20 cellular contexts compared by ENCODE assay signal in genomic region chr10:119713744-119714483, GRCh38. TPM values are rescaled to one million over a fixed set of nuclear protein-coding genes. Genes with fewer than 3 reads are reported as not detected.
DNase-seq lines count a peak whose midpoint lies in the region; TF ChIP-seq lines count a peak whose summit lies in the region.
"Had no signal": no experiment of that assay in that cellular context is flagged by ENCODE, and none has a peak within 500 bp of the region (broad histone marks: within the 10 kb centered on the region; RNA-seq: fewer than 3 reads in every experiment).

No MANE protein-coding gene starts in this region.

- no peaks in the 10 kb centered on the region for H4K20me1 ChIP-seq in neural progenitor cell (ENCODE audit: low read depth)

- no peak overlapping the region for H3K4me3 ChIP-seq in fibroblast of the aortic adventitia (ENCODE audit: low read depth, low read length)
- no peak overlapping the region for H3K4me3 ChIP-seq in neural progenitor cell
- H3K4me3 ChIP-seq in esophagus squamous epithelium = no peak overlapping the region
- H3K4me3 ChIP-seq: breast epithelium, coronary artery had no signal

- DNase-seq in activated CD4-positive, alpha-beta T cell treated with anti-CD3 and anti-CD28 coated beads, Interleukin-2, amount 10 ng/mL, durations not matched to agents 24 days and 14 days = no peak
- no peak for DNase-seq in activated CD4-positive, alpha-beta T cell treated with anti-CD3 and anti-CD28 coated beads for 1 hour
- DNase-seq in fibroblast of the aortic adventitia (ENCODE audit: low read depth) (peak; percentile 19), neural progenitor cell (ENCODE audit: low spot score) (no peak), esophagus squamous epithelium (lab: John Stamatoyannopoulos, UW) (no peak), SK-N-DZ (ENCODE audit: low spot score) (no peak)
- no peak for DNase-seq in activated T-cell treated with anti-CD3 and anti-CD28 coated beads, Interleukin-2, amount 50 U/mL, for 1 hour
- no peak for DNase-seq in NK-92 treated with Interleukin-12 subunit alpha and Interleukin-12 subunit beta, amount 100 ng/mL, for 24 hours (lab: John Stamatoyannopoulos, UW)
- DNase-seq: activated CD4-positive, alpha-beta memory T cell treated with anti-CD3 and anti-CD28 coated beads, Interleukin-2, amount 10 ng/mL, durations not matched to agents 7 days and 5 days; activated CD4-positive, CD25-positive, alpha-beta regulatory T cell; C1 segment of cervical spinal cord; NCI-H1417 treated with DMSO at 0.1 percent for 48 hours; NCI-H2171; NCI-H526 treated with DMSO at 0.1 percent for 48 hours; T-helper 9 cell had no signal

- H3K27ac ChIP-seq in neural progenitor cell (no peak overlapping the region), esophagus squamous epithelium (no peak overlapping the region)
- H3K27ac ChIP-seq: breast epithelium, coronary artery, neutrophil, RWPE1 had no signal

- peaks cover 16% of the 10 kb centered on the region for H3K36me3 Mint-ChIP-seq in activated CD4-positive, alpha-beta T cell treated with anti-CD3 and anti-CD28 coated beads, Interleukin-2, amount 10 ng/mL, durations not matched to agents 24 days and 14 days (ENCODE audit: low read depth)
- H3K36me3 Mint-ChIP-seq in neural progenitor cell = no peaks in the 10 kb centered on the region
- H3K36me3 Mint-ChIP-seq: type B pancreatic cell had no signal

- H3K4me3 Mint-ChIP-seq in activated CD4-positive, alpha-beta T cell treated with anti-CD3 and anti-CD28 coated beads, Interleukin-2, amount 10 ng/mL, durations not matched to agents 24 days and 14 days = no peak overlapping the region
- H3K4me3 Mint-ChIP-seq in neural progenitor cell = peak overlapping the region; percentile 30
- H3K4me3 Mint-ChIP-seq: activated CD4-positive, alpha-beta memory T cell treated with anti-CD3 and anti-CD28 coated beads, Interleukin-2, amount 10 ng/mL, durations not matched to agents 7 days and 5 days; type B pancreatic cell had no signal

- intact Hi-C loops in activated CD4-positive, alpha-beta T cell treated with anti-CD3 and anti-CD28 coated beads, Interleukin-2, amount 10 ng/mL, durations not matched to agents 24 days and 14 days (cut with micrococcal nuclease) = no loop called here
- intact Hi-C loops in esophagus squamous epithelium (cut with DNase I) = no loop called here

- no peaks in the 10 kb centered on the region for H3K27me3 ChIP-seq in neural progenitor cell
- H3K27me3 ChIP-seq in esophagus squamous epithelium = no peaks in the 10 kb centered on the region
- H3K27me3 ChIP-seq: breast epithelium, neutrophil had no signal

- H3K9me3 ChIP-seq in neural progenitor cell (ENCODE audit: low read depth) (no peaks in the 10 kb centered on the region), esophagus squamous epithelium (no peaks in the 10 kb centered on the region)
- H3K9me3 ChIP-seq: breast epithelium, neutrophil had no signal

- TF ChIP-seq POLR2A in esophagus squamous epithelium (IDR thresholded peaks at IDR 0.05) = no peak

- no peaks in the 10 kb centered on the region for H3K36me3 ChIP-seq in neural progenitor cell
- no peaks in the 10 kb centered on the region for H3K36me3 ChIP-seq in esophagus squamous epithelium
- H3K36me3 ChIP-seq: breast epithelium, neutrophil had no signal

- no peaks in the 10 kb centered on the region for H3K79me2 ChIP-seq in neural progenitor cell (ENCODE audit: low read depth)

- peaks cover 19% of the 10 kb centered on the region for H3K9me3 Mint-ChIP-seq in activated CD4-positive, alpha-beta T cell treated with anti-CD3 and anti-CD28 coated beads, Interleukin-2, amount 10 ng/mL, durations not matched to agents 24 days and 14 days
- H3K9me3 Mint-ChIP-seq in neural progenitor cell = peaks cover 7% of the 10 kb centered on the region
- H3K9me3 Mint-ChIP-seq: type B pancreatic cell had no signal

- H2AFZ ChIP-seq in neural progenitor cell (replicated peaks) = no peak overlapping the region

- peaks cover 17% of the 10 kb centered on the region for H3K4me1 ChIP-seq in neural progenitor cell
- peaks cover 0 to 6% (median 0%) of the 10 kb centered on the region in 3 donors for H3K4me1 ChIP-seq in esophagus squamous epithelium
- H3K4me1 ChIP-seq: breast epithelium had no signal

- TF ChIP-seq CTCF in fibroblast of the aortic adventitia (IDR thresholded peaks at IDR 0.05; ENCODE audit: insufficient read depth, low read length) (no peak), neural progenitor cell (IDR thresholded peaks at IDR 0.05) (no peak), esophagus squamous epithelium (IDR thresholded peaks at IDR 0.05) (no peak)

- peaks cover 17% of the 10 kb centered on the region for H3F3A ChIP-seq in neural progenitor cell (ENCODE audit: low read depth)

- WGBS in esophagus squamous epithelium, 2 donors = 49 to 58% methylated on average over 5 to 7 of the region's 7 CpGs

- H3K4me2 ChIP-seq in neural progenitor cell = no peak overlapping the region

- peaks cover 3% of the 10 kb centered on the region for H3K27me3 Mint-ChIP-seq in activated CD4-positive, alpha-beta T cell treated with anti-CD3 and anti-CD28 coated beads, Interleukin-2, amount 10 ng/mL, durations not matched to agents 24 days and 14 days
- peaks cover 2% of the 10 kb centered on the region for H3K27me3 Mint-ChIP-seq in neural progenitor cell (ENCODE audit: insufficient read depth, low read depth)
- H3K27me3 Mint-ChIP-seq: type B pancreatic cell had no signal

- H3K4me1 Mint-ChIP-seq in activated CD4-positive, alpha-beta T cell treated with anti-CD3 and anti-CD28 coated beads, Interleukin-2, amount 10 ng/mL, durations not matched to agents 24 days and 14 days = peaks cover 14% of the 10 kb centered on the region
- peaks cover 29% of the 10 kb centered on the region for H3K4me1 Mint-ChIP-seq in neural progenitor cell

- peak overlapping the region; percentile 23 for H3K27ac Mint-ChIP-seq in activated CD4-positive, alpha-beta T cell treated with anti-CD3 and anti-CD28 coated beads, Interleukin-2, amount 10 ng/mL, durations not matched to agents 24 days and 14 days
- H3K27ac Mint-ChIP-seq in neural progenitor cell = peak overlapping the region; percentile 26
- H3K27ac Mint-ChIP-seq: activated CD4-positive, alpha-beta memory T cell treated with anti-CD3 and anti-CD28 coated beads, Interleukin-2, amount 10 ng/mL, durations not matched to agents 7 days and 5 days; type B pancreatic cell had no signal

- H3K9ac ChIP-seq in neural progenitor cell = no peak overlapping the region

RNA-seq across cellular contexts. Expression of gene INPP5F, which starts 11.9 kb away (rescaled TPM):
- total RNA-seq in activated CD4-positive, alpha-beta T cell treated with anti-CD3 and anti-CD28 coated beads, Interleukin-2, amount 10 ng/mL, durations not matched to agents 24 days and 14 days = 18.1 and 18.3 TPM in 2 replicates
- total RNA-seq in fibroblast of the aortic adventitia (ENCODE audit: low replicate concordance) = 14.1 and 22.2 TPM in 2 replicates
- 125 and 167 TPM in 2 replicates for total RNA-seq in neural progenitor cell (ENCODE audit: low replicate concordance)
- total RNA-seq in esophagus squamous epithelium = 10 to 100 TPM in 2 of 4 donors, 1 to 10 TPM in 2; 5.3 to 11.4 (median 9.4) TPM
- polyA plus RNA-seq in SK-N-DZ (2014; cell fraction: cytosol; rRNA removed) = 24.1 and 26.1 TPM in 2 replicates
- 25.5 and 30.2 TPM in 2 replicates for polyA plus RNA-seq in SK-N-DZ (2014; cell fraction: nucleus; rRNA removed)
